In the genomic region with DNA sequence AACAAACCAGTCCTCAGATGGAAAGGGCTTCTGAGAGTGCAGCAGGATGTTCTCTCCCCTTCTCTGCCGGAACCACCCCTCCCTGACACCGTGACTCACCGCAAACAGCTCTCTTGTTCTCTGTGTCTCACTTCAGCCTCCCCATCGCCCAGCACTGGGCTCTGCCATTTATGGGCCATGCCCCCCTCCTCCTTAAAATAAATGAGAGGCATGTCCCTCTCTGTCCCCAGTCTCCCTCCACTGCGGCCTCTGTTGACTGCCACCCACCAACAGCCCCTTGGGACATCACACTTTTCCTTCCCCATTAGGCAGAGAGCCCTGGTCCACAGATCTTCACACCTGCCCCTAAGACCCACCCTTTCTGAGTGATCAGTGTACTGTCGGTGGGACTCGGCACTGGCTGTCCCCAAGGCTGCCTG, we compare ENCODE assay signal across 8 cellular contexts. TPM values are rescaled to one million over a fixed set of nuclear protein-coding genes. Genes with fewer than 3 reads are reported as not detected.
DNase-seq lines count a peak whose midpoint lies in the region; ATAC-seq and TF ChIP-seq lines count a peak whose summit lies in the region.

No MANE protein-coding gene starts in this region.

- H3K36me3 Mint-ChIP-seq in H9 (ENCODE audit: insufficient read depth in 1 of 3, low read depth in 3 of 3), result peaks cover 18 to 32% (median 31%) of the 10 kb centered on the region in 3 experiments; a peak in 6 of 7 replicates
- no peaks in the 10 kb centered on the region for H3K36me3 Mint-ChIP-seq in activated T-cell treated with anti-CD3 and anti-CD28 coated beads, Interleukin-2, amount 50 U/mL, for 72 hours (ENCODE audit: insufficient read depth in 2 of 2)

- intact Hi-C loops in heart left ventricle (cut with DNase I), result no loop called here

- no peak overlapping the region for H3K4ac ChIP-seq in H9 (ENCODE audit: low read depth, low read length)

- no peak overlapping the region for H3K56ac ChIP-seq in H9 (ENCODE audit: insufficient read length, low read depth, low read length)

- no peak overlapping the region for H3K9ac ChIP-seq in H9 (ENCODE audit: extremely low read depth, insufficient read length, low read length)

- peaks cover 0 to 17% (median 5%) of the 10 kb centered on the region in 9 donors for H3K36me3 ChIP-seq in heart left ventricle

- H3K27ac Mint-ChIP-seq in H9, result no peak overlapping the region
- H3K27ac Mint-ChIP-seq in activated T-cell treated with anti-CD3 and anti-CD28 coated beads, Interleukin-2, amount 50 U/mL, for 72 hours, result peak overlapping the region; percentile 98

- WGBS in H9 (ENCODE audit: extremely low coverage, insufficient read length, low lambda C conversion rate), result no CpG with 5 or more reads among the region's 7 CpGs
- 41 to 52% (median 47%) methylated on average over 7 of the region's 7 CpGs for WGBS in heart left ventricle, 4 donors

- no peak overlapping the region for H2BK120ac ChIP-seq in H9 (ENCODE audit: low read depth, low read length, poor library complexity, severe bottlenecking)

- no peak for TF ChIP-seq CTCF in H9 (conservative IDR thresholded peaks at IDR 0.05)
- no peak for TF ChIP-seq CTCF in heart left ventricle (IDR thresholded peaks at IDR 0.05)

- no peaks in the 10 kb centered on the region for H3K9me3 Mint-ChIP-seq in H9
- H3K9me3 Mint-ChIP-seq in activated T-cell treated with anti-CD3 and anti-CD28 coated beads, Interleukin-2, amount 50 U/mL, for 72 hours, result no peaks in the 10 kb centered on the region

- peaks cover 25% of the 10 kb centered on the region for H3K27me3 Mint-ChIP-seq in H9 (ENCODE audit: low read depth)
- no peaks in the 10 kb centered on the region for H3K27me3 Mint-ChIP-seq in activated T-cell treated with anti-CD3 and anti-CD28 coated beads, Interleukin-2, amount 50 U/mL, for 72 hours (ENCODE audit: low read depth)

- no peak overlapping the region for H2BK20ac ChIP-seq in H9 (ENCODE audit: low read depth, low read length, poor library complexity, severe bottlenecking)

- H3K79me2 ChIP-seq in H9 (ENCODE audit: insufficient read depth, low read length), result no peaks in the 10 kb centered on the region

- TF ChIP-seq POLR2A in heart left ventricle (IDR thresholded peaks at IDR 0.05), result no peak

- H3K18ac ChIP-seq in H9 (ENCODE audit: insufficient read length, low read depth, low read length), result no peak overlapping the region

- DNase-seq in EL (peak; percentile 68), H9 (peak; percentile 51), NOMO-1 treated with DMSO at 0.1 percent for 48 hours (lab: John Stamatoyannopoulos, UW; ENCODE audit: unreplicated experiment) (peak; percentile 42), heart left ventricle (peak in 3 of 5 donors; percentile 32 to 63 (median 60)), NCI-H2171 (lab: John Stamatoyannopoulos, UW) (no peak)
- peak; percentile 74 to 78 for DNase-seq in activated T-cell treated with anti-CD3 and anti-CD28 coated beads, Interleukin-2, amount 50 U/mL, for 72 hours
- DNase-seq in stimulated activated CD4-positive, alpha-beta T cell treated with anti-CD3 and anti-CD28 coated beads, Interleukin-1b, Interleukin-23, amount 100 ng/mL, for 1 hour (ENCODE audit: low read depth in 2 of 2), result peak; percentile 39 to 48

- no peaks in the 10 kb centered on the region for H3K9me3 ChIP-seq in H9 (ENCODE audit: control insufficient read depth, low read depth, low read length)
- no peaks in the 10 kb centered on the region for H3K9me3 ChIP-seq in heart left ventricle

- H4K8ac ChIP-seq in H9 (replicated peaks; ENCODE audit: insufficient read length, low read depth, low read length), result no peak overlapping the region

- H3T11ph ChIP-seq in H9 (ENCODE audit: low read length), result no peak overlapping the region

- no peak overlapping the region for H2BK15ac ChIP-seq in H9 (ENCODE audit: low read depth, low read length)

- peaks cover 3% of the 10 kb centered on the region for H4K20me1 ChIP-seq in H9 (ENCODE audit: control insufficient read depth, insufficient read depth, insufficient read length)

- H3K27me3 ChIP-seq in H9 (ENCODE audit: insufficient read depth, low read length), result no peaks in the 10 kb centered on the region; the same call in 1 of the 2 replicates
- no peaks in the 10 kb centered on the region for H3K27me3 ChIP-seq in heart left ventricle

- no peak overlapping the region for H3K27ac ChIP-seq in H9 (ENCODE audit: insufficient read length, low read depth, low read length)
- H3K27ac ChIP-seq in heart left ventricle, result peak overlapping the region in 3 of 12 donors; percentile 24 to 80 (median 71)

- H3K4me1 Mint-ChIP-seq in H9, result peaks cover 51 to 54% of the 10 kb centered on the region in 2 experiments
- H3K4me1 Mint-ChIP-seq in activated T-cell treated with anti-CD3 and anti-CD28 coated beads, Interleukin-2, amount 50 U/mL, for 72 hours (ENCODE audit: low read depth), result peaks cover 58% of the 10 kb centered on the region

- peak; percentile 91 to 92 for ATAC-seq in activated T-cell treated with anti-CD3 and anti-CD28 coated beads, Interleukin-2, amount 50 U/mL, for 72 hours (replicated peaks in 1 of 2)
- ATAC-seq in heart left ventricle (peak in 3 of 4 donors; percentile 52 to 69 (median 53)), HG03520 (IDR thresholded peaks at IDR 0.05; ENCODE audit: unreplicated experiment) (no peak)

- no peak overlapping the region; the same call in 1 of the 2 replicates for H3K14ac ChIP-seq in H9 (ENCODE audit: insufficient read depth, low read length)

- peak overlapping the region; percentile 63 for H3K4me2 ChIP-seq in H9 (ENCODE audit: insufficient read depth, insufficient read length, low read length)

- no peak overlapping the region for H4K5ac ChIP-seq in H9 (ENCODE audit: insufficient read length, low read depth, low read length)

- H2AFZ ChIP-seq in H9 (ENCODE audit: low read length), result no peak overlapping the region

- H4K91ac ChIP-seq in H9 (ENCODE audit: insufficient read length, low read depth, low read length), result no peak overlapping the region

- H3K4me3 Mint-ChIP-seq in H9, result peak overlapping the region; percentile 77 to 88
- peak overlapping the region; percentile 79 to 85 for H3K4me3 Mint-ChIP-seq in activated T-cell treated with anti-CD3 and anti-CD28 coated beads, Interleukin-2, amount 50 U/mL, for 72 hours

- no peak overlapping the region for H2BK5ac ChIP-seq in H9 (ENCODE audit: insufficient read length, low read length)

- no peak overlapping the region for H2AK5ac ChIP-seq in H9 (ENCODE audit: insufficient read length, low read length)

- no peak overlapping the region for H3K4me3 ChIP-seq in heart left ventricle

- H3K23ac ChIP-seq in H9 (ENCODE audit: insufficient read length, low read depth, low read length), result no peak overlapping the region

- H3K79me1 ChIP-seq in H9 (ENCODE audit: insufficient read depth, low read depth, low read length, poor library complexity, severe bottlenecking), result no peaks in the 10 kb centered on the region

- no peak overlapping the region for H2BK12ac ChIP-seq in H9 (ENCODE audit: insufficient read length, low read depth, low read length)

- peaks cover 5% of the 10 kb centered on the region; the same call in 1 of the 2 replicates for H3K4me1 ChIP-seq in H9 (ENCODE audit: insufficient read depth, low read length)
- H3K4me1 ChIP-seq in heart left ventricle, result peaks cover 0 to 50% (median 29%) of the 10 kb centered on the region in 12 donors

- H3K23me2 ChIP-seq in H9 (ENCODE audit: insufficient read length, low read depth, low read length, poor library complexity, severe bottlenecking), result peaks cover 9% of the 10 kb centered on the region

RNA-seq across cellular contexts. Expression of gene CCDC102A, which starts 6.3 kb away (rescaled TPM):
- total RNA-seq in H9 (2021), result 6.6 and 8.2 TPM in 2 replicates
- 10 to 100 TPM in 1 of 2 donors, 1 to 10 TPM in 1; 8.1 to 14.6 TPM for total RNA-seq in activated T-cell treated with anti-CD3 and anti-CD28 coated beads, Interleukin-2, amount 50 U/mL, for 72 hours
- 10 to 100 TPM in 2 of 9 donors, 1 to 10 TPM in 7; 3.3 to 17.0 (median 6.8) TPM for total RNA-seq in heart left ventricle
- 1 to 10 TPM; 4.4 to 8.1 TPM for polyA plus RNA-seq in heart left ventricle

RNA-seq across cellular contexts. Expression of gene ADGRG5, which starts 12.3 kb away (rescaled TPM):
- total RNA-seq in H9 (2021) (11.7 and 12.1 TPM in 2 replicates), heart left ventricle (1 to 10 TPM in 1 of 9 donors, under 1 TPM in 3, not detected in 5; 0.07 to 1.4 (median 0.11) TPM)
- 1 to 10 TPM; 3.9 to 9.3 TPM for total RNA-seq in activated T-cell treated with anti-CD3 and anti-CD28 coated beads, Interleukin-2, amount 50 U/mL, for 72 hours
- under 1 TPM in 1 of 2 donors, not detected in 1; 0.04 TPM for polyA plus RNA-seq in heart left ventricle

RNA-seq across cellular contexts. Expression of gene DOK4, which starts 43.8 kb away (rescaled TPM):
- total RNA-seq in H9 (2021) (13.1 and 13.2 TPM in 2 replicates), heart left ventricle (10 to 100 TPM in 3 of 9 donors, 1 to 10 TPM in 6; 6.4 to 14.8 (median 7.9) TPM)
- total RNA-seq in activated T-cell treated with anti-CD3 and anti-CD28 coated beads, Interleukin-2, amount 50 U/mL, for 72 hours, result 10 to 100 TPM; 12.0 to 19.6 TPM
- 1 to 10 TPM; 5.9 to 6.7 TPM for polyA plus RNA-seq in heart left ventricle
